In the genomic region with DNA sequence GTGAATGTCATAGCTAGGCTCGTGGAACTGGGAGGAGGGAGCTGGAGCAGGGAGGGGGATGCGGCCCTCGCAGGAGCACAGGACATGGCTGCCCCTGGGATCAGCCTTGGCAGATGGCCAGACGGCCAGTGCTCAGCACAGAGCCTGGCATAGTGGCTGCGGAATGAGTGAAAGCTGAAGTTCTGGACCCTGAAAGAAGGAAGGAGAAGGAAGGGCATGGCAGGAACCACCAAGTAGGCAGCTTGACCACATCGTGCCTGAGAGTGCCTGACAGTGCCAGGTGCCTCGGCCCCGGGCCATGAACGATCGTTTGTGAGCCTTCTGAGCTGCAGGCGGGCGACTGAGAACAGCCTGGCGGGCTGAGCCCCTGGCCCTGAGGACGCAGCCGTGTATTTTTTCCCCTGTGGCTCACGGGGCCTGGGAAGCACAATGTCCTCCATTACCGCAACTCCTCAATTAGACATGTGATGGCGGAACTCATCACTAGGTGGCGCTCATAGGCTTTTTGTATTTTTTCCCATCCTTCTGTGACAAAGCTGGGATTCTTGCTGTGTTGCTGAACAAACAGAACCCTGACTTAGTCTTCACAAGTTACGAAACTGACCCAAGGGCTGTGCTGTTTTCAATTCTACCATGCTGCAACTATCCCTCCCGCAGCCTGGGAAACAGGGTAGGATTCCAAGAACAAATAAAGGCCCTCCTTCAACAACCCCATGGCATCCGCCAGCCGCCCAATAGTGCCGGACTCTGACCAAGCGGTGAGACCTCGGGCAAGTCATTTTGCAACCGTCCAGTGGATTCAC, we compare ENCODE assay signal across 8 cellular contexts. TPM values are rescaled to one million over a fixed set of nuclear protein-coding genes. Genes with fewer than 3 reads are reported as not detected.
A peak's percentile ranks its signal among the peaks of the same experiment; 100 is the strongest.
DNase-seq lines count a peak whose midpoint lies in the region; ATAC-seq and TF ChIP-seq lines count a peak whose summit lies in the region.

No MANE protein-coding gene starts in this region.

- H3K4me3 ChIP-seq in right atrium auricular region (peak overlapping the region in 1 of 2 donors; percentile 33), prostate gland (no peak overlapping the region)

- H3K27me3 ChIP-seq in right atrium auricular region (no peaks in the 10 kb centered on the region), prostate gland (replicated peaks; ENCODE audit: insufficient read depth) (no peaks in the 10 kb centered on the region)

- no peak for TF ChIP-seq POLR2A in prostate gland (IDR thresholded peaks at IDR 0.05)

- intact Hi-C loops in prostate gland (cut with DNase I): loop anchor here (2.0 kb wide), 1 partner anchor 46 kb away; no protein-coding TSS in a partner anchor

- WGBS in prostate gland: 29% methylated on average over 27 of the region's 27 CpGs

- ATAC-seq in GM21576 (IDR thresholded peaks at IDR 0.05; ENCODE audit: unreplicated experiment): no peak

- H3K4me1 ChIP-seq in right atrium auricular region: peaks cover 0 to 13% of the 10 kb centered on the region in 2 donors
- H3K4me1 ChIP-seq in prostate gland (replicated peaks): no peaks in the 10 kb centered on the region

- peak; percentile 74 to 89 for TF ChIP-seq CTCF in right atrium auricular region (IDR thresholded peaks at IDR 0.05)
- peak; percentile 64 to 93 (median 90) for TF ChIP-seq CTCF in prostate gland (IDR thresholded peaks at IDR 0.05)

- in situ Hi-C loops in SK-MEL-5 (cut with HindIII; ENCODE audit: low pct_unique_long_range_greater_than_20kb, low sequenced_read_pairs): no loop called here

- DNase-seq in activated gamma-delta T cell treated with Interleukin-2 at 50 U/mL for 16 hours (peak; percentile 42), activated gamma-delta T cell (lab: John Stamatoyannopoulos, UW) (no peak), MV-4-11 (lab: John Stamatoyannopoulos, UW) (peak; percentile 79), SK-MEL-5 (ENCODE audit: low read depth, low spot score) (peak; percentile 88), amniotic stem cell (lab: John Stamatoyannopoulos, UW) (peak; percentile 23), right atrium auricular region (ENCODE audit: low spot score) (peak; percentile 90), prostate gland (ENCODE audit: low spot score) (peak; percentile 75)

- H3K9me3 ChIP-seq in right atrium auricular region (no peaks in the 10 kb centered on the region), prostate gland (no peaks in the 10 kb centered on the region)

- peak overlapping the region; percentile 35 to 52 for H3K27ac ChIP-seq in right atrium auricular region
- H3K27ac ChIP-seq in prostate gland: no peak overlapping the region

- no peaks in the 10 kb centered on the region for H3K36me3 ChIP-seq in right atrium auricular region
- no peaks in the 10 kb centered on the region for H3K36me3 ChIP-seq in prostate gland

RNA-seq across cellular contexts. Expression of a gene that starts 29.9 kb away (rescaled TPM):
- not detected in 2 replicates for total RNA-seq in SK-MEL-5 (2014; rRNA removed; shearing (Covaris generic))
- polyA plus RNA-seq in SK-MEL-5 (2015; cell fraction: cytosol; rRNA removed): not detected in 2 replicates
- polyA plus RNA-seq in SK-MEL-5 (2015; cell fraction: nucleus; rRNA removed): not detected in 2 replicates
- total RNA-seq in right atrium auricular region (not detected), prostate gland (1 to 10 TPM; 2.4 to 5.4 TPM)

RNA-seq across cellular contexts. Expression of a gene that starts 48.2 kb away (rescaled TPM):
- not detected in 2 replicates for total RNA-seq in SK-MEL-5 (2014; rRNA removed; shearing (Covaris generic))
- polyA plus RNA-seq in SK-MEL-5 (2015; cell fraction: cytosol; rRNA removed): not detected in 2 replicates
- polyA plus RNA-seq in SK-MEL-5 (2015; cell fraction: nucleus; rRNA removed): not detected in 2 replicates
- total RNA-seq in right atrium auricular region: not detected
- under 1 TPM in 1 of 2 donors, not detected in 1; 0.11 TPM for total RNA-seq in prostate gland

Comparison
In these comparisons a context has a peak if more than half of its experiments do, and no peak if none do; other contexts are left out.
1. H3K27ac ChIP-seq: peak in right atrium auricular region (2 of 2); none in prostate gland (0 of 2).